ENCODE assay signal across 8 cellular contexts in the genomic region with DNA sequence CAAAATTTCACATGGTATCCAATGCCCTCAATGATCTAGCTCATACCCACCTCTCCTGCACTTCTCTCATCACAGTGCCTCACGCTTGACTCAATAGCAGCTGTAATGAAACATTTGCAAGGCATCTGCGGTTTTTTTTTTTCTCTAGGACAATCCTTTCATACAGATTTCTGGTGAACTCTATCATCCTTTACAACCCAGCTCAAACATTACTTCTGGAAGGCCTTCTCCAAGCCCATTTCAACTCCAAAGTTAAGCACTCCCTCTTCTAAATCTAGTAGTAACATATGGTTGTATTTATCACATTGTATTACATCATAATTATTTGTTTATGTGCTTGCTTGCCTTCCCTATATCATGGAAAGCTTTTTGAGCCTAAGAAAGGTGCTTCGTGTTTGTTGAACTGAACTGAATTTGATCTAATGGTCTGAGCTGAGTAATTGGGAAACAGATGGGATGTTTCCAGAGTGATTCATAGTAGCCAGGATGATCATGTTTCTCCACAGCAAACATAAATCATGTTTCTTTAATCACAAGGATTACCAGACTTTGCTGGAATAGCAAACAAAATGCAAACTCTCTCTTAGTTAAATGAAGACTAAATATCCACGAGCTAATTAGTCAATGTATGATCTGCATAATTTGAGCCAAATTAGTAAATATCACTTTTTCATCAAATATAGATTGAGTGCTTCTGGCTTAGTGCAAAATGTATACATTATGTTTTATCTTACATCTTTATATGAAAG. TPM values are rescaled to one million over a fixed set of nuclear protein-coding genes. Genes with fewer than 3 reads are reported as not detected.
DNase-seq lines count a peak whose midpoint lies in the region; ATAC-seq and TF ChIP-seq lines count a peak whose summit lies in the region.

No MANE protein-coding gene starts in this region.

- DNase-seq in AG04450 (ENCODE audit: low read depth, low spot score) (peak; percentile 81), LoVo (ENCODE audit: low spot score) (peak; percentile 34), SW480 (ENCODE audit: low spot score) (peak; percentile 83), iris pigment epithelial cell (ENCODE audit: low read depth) (peak; percentile 94), cerebellum (ENCODE audit: low spot score) (no peak)
- DNase-seq in stimulated activated CD4-positive, alpha-beta T cell treated with anti-CD3 and anti-CD28 coated beads, Interleukin-1b, Interleukin-23, amount 100 ng/mL, for 48 hours = no peak
- no peak for DNase-seq in activated CD4-positive, alpha-beta T cell treated with anti-CD3 and anti-CD28 coated beads, Interleukin-2, amount 50 U/mL, for 4 hours

- ATAC-seq in GM18873 (IDR thresholded peaks at IDR 0.05; ENCODE audit: low FRiP score, unreplicated experiment) = no peak

- POLR2A ChIA-PET in AG04450 (lab: Yijun Ruan, JAX) = interaction anchor here (0.6 to 2.4 kb wide), 9 partner anchors 11 to 346 kb away, joined by 3 to 29 read pairs (median 4); a partner anchor contains a TSS

- H3K4me3 ChIP-seq in AG04450 (ENCODE audit: low read depth, low read length) = no peak overlapping the region

- peak overlapping the region; percentile 25 for H3K27ac ChIP-seq in AG04450 (ENCODE audit: low read depth, low read length)

- H3K9me3 ChIP-seq in AG04450 (ENCODE audit: control insufficient read depth, insufficient read depth, low read length) = no peaks in the 10 kb centered on the region

- no peak for TF ChIP-seq CTCF in AG04450 (IDR thresholded peaks at IDR 0.05; ENCODE audit: low read depth, low read length)

- CTCF ChIA-PET in AG04450 (lab: Charles Lee) = interaction anchor here (0.5 to 2.5 kb wide), 4 partner anchors 16 to 172 kb away, joined by 3 to 17 read pairs (median 4); no protein-coding TSS in a partner anchor

- no peaks in the 10 kb centered on the region for H3K27me3 ChIP-seq in AG04450 (ENCODE audit: control insufficient read depth, insufficient read depth, low read length)

RNA-seq across cellular contexts. Expression of a gene that starts 14.3 kb away (rescaled TPM):
- polyA plus RNA-seq in AG04450 (2011; rRNA removed) = 163 and 229 TPM in 2 replicates
- polyA minus RNA-seq in AG04450 (2011; rRNA and poly(A)+ RNA removed) = 56.6 and 121 TPM in 2 replicates
- total RNA-seq in cerebellum = 38.2 TPM

Comparison
In these comparisons a context has a peak if more than half of its experiments do, and no peak if none do; other contexts are left out.
1. DNase-seq: peak in AG04450 (single experiment), LoVo (single experiment), SW480 (single experiment) and iris pigment epithelial cell (single experiment); none in stimulated activated CD4-positive, alpha-beta T cell treated with anti-CD3 and anti-CD28 coated beads, Interleukin-1b, Interleukin-23, amount 100 ng/mL, for 48 hours (single experiment), activated CD4-positive, alpha-beta T cell treated with anti-CD3 and anti-CD28 coated beads, Interleukin-2, amount 50 U/mL, for 4 hours (0 of 2) and cerebellum (single experiment).